Comparison of ENCODE assay signal across 25 cellular contexts in the genomic region with DNA sequence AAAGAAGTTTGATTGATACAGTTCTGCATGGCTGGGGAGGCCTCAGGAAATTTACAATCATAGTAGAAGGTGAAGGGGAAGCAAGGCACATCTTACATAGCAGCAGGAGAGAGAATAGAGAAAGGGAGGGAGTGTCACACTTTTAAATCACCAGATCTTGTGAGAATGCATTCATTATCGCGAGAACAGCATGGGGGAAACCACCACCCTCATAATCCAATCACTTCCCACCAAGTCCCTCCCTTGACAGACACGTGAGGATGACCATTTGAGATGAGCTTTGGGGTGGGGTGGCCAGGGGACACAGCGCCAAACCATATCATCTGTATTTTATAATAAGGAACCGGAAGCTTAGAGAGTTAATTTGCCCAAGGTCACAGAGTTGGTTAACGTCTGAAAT.
"Had no signal": no experiment of that assay in that cellular context is flagged by ENCODE, and none has a peak within 500 bp of the region (broad histone marks: within the 10 kb centered on the region; RNA-seq: fewer than 3 reads in every experiment).

No MANE protein-coding gene starts in this region.

- H3K4me3 ChIP-seq: coronary artery, dorsolateral prefrontal cortex, esophagus muscularis mucosa had no signal

- H3K27ac Mint-ChIP-seq: activated CD4-positive, alpha-beta memory T cell treated with anti-CD3 and anti-CD28 coated beads, Interleukin-2, amount 10 ng/mL, durations not matched to agents 7 days and 5 days; activated CD4-positive, alpha-beta T cell treated with anti-CD3 and anti-CD28 coated beads, Interleukin-2, amount 10 ng/mL, durations not matched to agents 7 days and 5 days; activated naive CD4-positive, alpha-beta T cell treated with anti-CD3 and anti-CD28 coated beads, Interleukin-2, amount 10 ng/mL, durations not matched to agents 7 days and 5 days; activated naive CD8-positive, alpha-beta T cell; activated T-cell treated with anti-CD3 and anti-CD28 coated beads, Interleukin-2, amount 50 U/mL, for 24 hours; activated T-cell treated with anti-CD3 and anti-CD28 coated beads, Interleukin-2, amount 50 U/mL, for 72 hours; dendritic cell treated with granulocyte-macrophage colony-stimulating factor and Interleukin-4, amounts not matched to agents 40 ng/mL and 50 ng/mL, for 4 days had no signal

- H3K4me1 ChIP-seq: esophagus muscularis mucosa had no signal

- DNase-seq: activated CD4-positive, alpha-beta memory T cell treated with anti-CD3 and anti-CD28 coated beads, Interleukin-2, amount 10 ng/mL, durations not matched to agents 7 days and 5 days; activated CD4-positive, alpha-beta T cell treated with anti-CD3 and anti-CD28 coated beads for 1 hour; activated CD4-positive, alpha-beta T cell treated with anti-CD3 and anti-CD28 coated beads for 4 hours; activated CD4-positive, alpha-beta T cell treated with anti-CD3 and anti-CD28 coated beads, Interleukin-2, amount 10 ng/mL, durations not matched to agents 7 days and 5 days; activated CD4-positive, alpha-beta T cell treated with anti-CD3 and anti-CD28 coated beads, Interleukin-2, amount 50 U/mL, for 4 hours; activated CD8-positive, alpha-beta memory T cell treated with anti-CD3 and anti-CD28 coated beads, Interleukin-2, amount 50 U/mL, for 48 hours; activated gamma-delta T cell; activated naive CD4-positive, alpha-beta T cell; activated naive CD4-positive, alpha-beta T cell treated with anti-CD3 and anti-CD28 coated beads, Interleukin-2, amount 10 ng/mL, durations not matched to agents 7 days and 5 days; activated T-cell treated with anti-CD3 and anti-CD28 coated beads for 4 hours; activated T-cell treated with anti-CD3 and anti-CD28 coated beads, Interleukin-2, amount 50 U/mL, for 24 hours; activated T-cell treated with anti-CD3 and anti-CD28 coated beads, Interleukin-2, amount 50 U/mL, for 72 hours; amniotic stem cell; anterior cingulate cortex; brain microvascular endothelial cell; dorsolateral prefrontal cortex; effector memory CD4-positive, alpha-beta T cell; erythroblast; head of caudate nucleus; T-helper 2 cell had no signal

- H3K27me3 ChIP-seq: brain microvascular endothelial cell, dorsolateral prefrontal cortex, esophagus muscularis mucosa had no signal

- H3K9me3 ChIP-seq: esophagus muscularis mucosa had no signal

- H3K9me3 Mint-ChIP-seq: activated CD4-positive, alpha-beta memory T cell treated with anti-CD3 and anti-CD28 coated beads, Interleukin-2, amount 10 ng/mL, durations not matched to agents 7 days and 5 days; activated CD4-positive, alpha-beta T cell treated with anti-CD3 and anti-CD28 coated beads, Interleukin-2, amount 10 ng/mL, durations not matched to agents 7 days and 5 days; activated naive CD4-positive, alpha-beta T cell treated with anti-CD3 and anti-CD28 coated beads, Interleukin-2, amount 10 ng/mL, durations not matched to agents 7 days and 5 days; activated T-cell treated with anti-CD3 and anti-CD28 coated beads, Interleukin-2, amount 50 U/mL, for 24 hours; activated T-cell treated with anti-CD3 and anti-CD28 coated beads, Interleukin-2, amount 50 U/mL, for 72 hours; central memory CD8-positive, alpha-beta T cell; dendritic cell treated with granulocyte-macrophage colony-stimulating factor and Interleukin-4, amounts not matched to agents 40 ng/mL and 50 ng/mL, for 4 days had no signal

- H3K36me3 ChIP-seq: brain microvascular endothelial cell, esophagus muscularis mucosa had no signal

- H3K27ac ChIP-seq: brain microvascular endothelial cell, coronary artery, dorsolateral prefrontal cortex, esophagus muscularis mucosa had no signal

- ATAC-seq: activated T-cell treated with anti-CD3 and anti-CD28 coated beads, Interleukin-2, amount 50 U/mL, for 72 hours had no signal

- H3K36me3 Mint-ChIP-seq: activated naive CD8-positive, alpha-beta T cell had no signal
